In the genomic region with DNA sequence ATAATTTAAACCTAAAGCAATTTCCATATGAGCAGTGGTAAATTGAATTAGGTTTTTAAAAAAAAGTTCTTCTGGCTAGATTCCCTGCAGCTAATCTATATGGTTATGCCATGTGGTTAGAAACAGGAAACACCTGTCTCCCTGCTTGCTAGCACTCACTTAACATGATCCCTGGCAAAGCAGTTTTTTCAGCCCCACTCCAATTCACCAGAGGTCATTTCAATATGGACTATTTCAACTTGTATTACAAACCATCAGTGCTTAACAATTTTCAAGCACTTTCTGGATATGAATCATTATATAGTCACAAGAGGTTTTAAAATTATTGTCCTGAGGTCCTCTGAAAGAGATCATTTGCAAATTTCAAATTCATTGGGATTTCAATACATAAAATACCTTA, we compare ENCODE assay signal across 11 cellular contexts.
A peak's percentile ranks its signal among the peaks of the same experiment; 100 is the strongest.
DNase-seq lines count a peak whose midpoint lies in the region; ATAC-seq and TF ChIP-seq lines count a peak whose summit lies in the region.
"Had no signal": no experiment of that assay in that cellular context is flagged by ENCODE, and none has a peak within 500 bp of the region (broad histone marks: within the 10 kb centered on the region; RNA-seq: fewer than 3 reads in every experiment).

No MANE protein-coding gene starts in this region.

- peak; percentile 9 to 61 for DNase-seq in NCI-H524 (lab: John Stamatoyannopoulos, UW)
- no peak for DNase-seq in NCI-H524 treated with DMSO at 0.1 percent for 48 hours (lab: John Stamatoyannopoulos, UW)
- peak; percentile 65 for DNase-seq in NCI-H2029 treated with DMSO at 0.1 percent for 48 hours (lab: John Stamatoyannopoulos, UW)
- DNase-seq in glomerular endothelial cell (ENCODE audit: extremely low read depth, low read depth, low spot score): peak; percentile 29
- DNase-seq in T-cell: no peak
- no peak for DNase-seq in chondrocyte (ENCODE audit: low spot score)
- no peak for DNase-seq in right atrium auricular region (ENCODE audit: low spot score)
- DNase-seq: mammary epithelial cell; NCI-H774; stimulated activated CD4-positive, alpha-beta T cell treated with anti-CD3 and anti-CD28 coated beads, Interleukin-4, amount 100 ng/mL, for 1 hour had no signal

- no peak for TF ChIP-seq CTCF in chondrocyte (IDR thresholded peaks at IDR 0.05)
- no peak for TF ChIP-seq CTCF in right atrium auricular region (IDR thresholded peaks at IDR 0.05)

- ATAC-seq in HG03139 (IDR thresholded peaks at IDR 0.05; ENCODE audit: unreplicated experiment) (peak; percentile 59), T-cell (replicated peaks in 1 of 4) (no peak)

- POLR2A ChIA-PET in T-cell (lab: Charles Lee): no interaction called here

- H3K4me1 Mint-ChIP-seq in T-cell (no peaks in the 10 kb centered on the region), chondrocyte (ENCODE audit: low read depth) (peaks cover 16% of the 10 kb centered on the region)

- H3K4me3 Mint-ChIP-seq in T-cell (no peak overlapping the region), chondrocyte (ENCODE audit: unreplicated experiment) (no peak overlapping the region)

- no peaks in the 10 kb centered on the region for H3K27me3 ChIP-seq in right atrium auricular region

- no peak overlapping the region for H3K27ac Mint-ChIP-seq in T-cell
- no peak overlapping the region for H3K27ac Mint-ChIP-seq in chondrocyte (ENCODE audit: unreplicated experiment)

- CTCF ChIA-PET in T-cell (lab: Charles Lee): no interaction called here

- H3K9me3 Mint-ChIP-seq in T-cell (peaks cover 3 to 19% (median 6%) of the 10 kb centered on the region in 3 donors), chondrocyte (ENCODE audit: low read depth) (no peaks in the 10 kb centered on the region)

- H3K27ac ChIP-seq in right atrium auricular region: no peak overlapping the region

- H3K4me1 ChIP-seq in right atrium auricular region: no peaks in the 10 kb centered on the region

- H3K4me3 ChIP-seq in right atrium auricular region: no peak overlapping the region

- no peaks in the 10 kb centered on the region for H3K36me3 ChIP-seq in right atrium auricular region

- H3K9me3 ChIP-seq in right atrium auricular region: no peaks in the 10 kb centered on the region

- H3K36me3 Mint-ChIP-seq in T-cell: no peaks in the 10 kb centered on the region
- H3K36me3 Mint-ChIP-seq in chondrocyte (ENCODE audit: low read depth): peaks cover 1% of the 10 kb centered on the region

- H3K27me3 Mint-ChIP-seq in T-cell: no peaks in the 10 kb centered on the region
- no peaks in the 10 kb centered on the region for H3K27me3 Mint-ChIP-seq in chondrocyte (ENCODE audit: low read depth)

Comparison
In these comparisons a context has a peak if more than half of its experiments do, and no peak if none do; other contexts are left out.
1. DNase-seq: peak in NCI-H524 (2 of 2), NCI-H2029 treated with DMSO at 0.1 percent for 48 hours (single experiment) and glomerular endothelial cell (single experiment); none in NCI-H524 treated with DMSO at 0.1 percent for 48 hours (single experiment), T-cell (0 of 34), chondrocyte (single experiment) and right atrium auricular region (single experiment).